Comparison of ENCODE assay signal across 8 cellular contexts in genomic region chr1:25676488-25676887, GRCh38. TPM values are rescaled to one million over a fixed set of nuclear protein-coding genes. Genes with fewer than 3 reads are reported as not detected.
A peak's percentile ranks its signal among the peaks of the same experiment; 100 is the strongest.
DNase-seq lines count a peak whose midpoint lies in the region; ATAC-seq and TF ChIP-seq lines count a peak whose summit lies in the region.

No MANE protein-coding gene starts in this region.

- H2AFZ ChIP-seq in mesenchymal stem cell (ENCODE audit: low read depth, low read length): no peak overlapping the region

- H3K18ac ChIP-seq in mesenchymal stem cell (ENCODE audit: low read depth in 1 of 2, low read length in 2 of 2): no peak overlapping the region

- H3K79me1 ChIP-seq in mesenchymal stem cell (replicated peaks; ENCODE audit: low read length, poor library complexity, severe bottlenecking): no peaks in the 10 kb centered on the region

- H2BK12ac ChIP-seq in mesenchymal stem cell (ENCODE audit: low read length in 2 of 2): peak overlapping the region in 1 of 2 experiments; percentile 61

- no peak for DNase-seq in T-helper 2 cell treated with Interferon-gamma antibody and Interleukin-4, amounts not matched to agents 5 μg/mL and 100 μg/mL, for 36 hours (ENCODE audit: low spot score)
- peak; percentile 44 for DNase-seq in mesenchymal stem cell
- no peak for DNase-seq in Calu3
- DNase-seq in ascending aorta (ENCODE audit: low spot score in 2 of 2): no peak
- no peak for DNase-seq in anterior cingulate cortex (lab: John Stamatoyannopoulos, UW)

- no peak overlapping the region for H3K4me3 ChIP-seq in mesenchymal stem cell (ENCODE audit: insufficient read depth in 1 of 2, low read depth in 1 of 2, low read length in 2 of 2)
- H3K4me3 ChIP-seq in ascending aorta: no peak overlapping the region

- ATAC-seq in GM18502 (IDR thresholded peaks at IDR 0.05; ENCODE audit: poor library complexity, unreplicated experiment) (peak; percentile 4), HG03354 (IDR thresholded peaks at IDR 0.05; ENCODE audit: poor library complexity, severe bottlenecking, unreplicated experiment) (peak; percentile 15), GM21619 (IDR thresholded peaks at IDR 0.05; ENCODE audit: unreplicated experiment) (no peak)

- intact Hi-C loops in Calu3 (cut with micrococcal nuclease; ENCODE audit: unreplicated experiment) (no loop called here), ascending aorta (cut with DNase I) (no loop called here)

- no TSS peak for BruUV-seq in Calu3 (replicated peaks; lab: Mats Ljungman, UMichigan)

- no peak overlapping the region for H3K14ac ChIP-seq in mesenchymal stem cell (ENCODE audit: low read length in 2 of 2)

- H3K9ac ChIP-seq in mesenchymal stem cell (ENCODE audit: low read length): no peak overlapping the region

- no peak overlapping the region for H4K91ac ChIP-seq in mesenchymal stem cell (ENCODE audit: low read length)

- peaks cover 0 to 41% of the 10 kb centered on the region in 2 experiments for H3K27me3 ChIP-seq in mesenchymal stem cell (ENCODE audit: control insufficient read depth in 1 of 2, insufficient read depth in 1 of 2, low read length in 2 of 2)
- no peaks in the 10 kb centered on the region for H3K27me3 ChIP-seq in ascending aorta

- H3K4me2 ChIP-seq in mesenchymal stem cell (ENCODE audit: low read length, poor library complexity, severe bottlenecking): no peak overlapping the region

- no peak overlapping the region for H2BK120ac ChIP-seq in mesenchymal stem cell (ENCODE audit: low read depth, low read length)

- H3K4me1 Mint-ChIP-seq in T-helper 2 cell treated with Interferon-gamma antibody and Interleukin-4, amounts not matched to agents 5 μg/mL and 100 μg/mL, for 36 hours (ENCODE audit: low read depth): peaks cover 56% of the 10 kb centered on the region
- no peaks in the 10 kb centered on the region for H3K4me1 Mint-ChIP-seq in Calu3 (ENCODE audit: low read depth, unreplicated experiment)

- peaks cover 4% of the 10 kb centered on the region for H3K4me1 ChIP-seq in mesenchymal stem cell (ENCODE audit: control insufficient read depth, insufficient read depth, low read depth, low read length)
- no peaks in the 10 kb centered on the region for H3K4me1 ChIP-seq in ascending aorta

- H4K8ac ChIP-seq in mesenchymal stem cell (ENCODE audit: low read length): peak overlapping the region; percentile 36

- no peak overlapping the region for H2BK5ac ChIP-seq in mesenchymal stem cell (ENCODE audit: low read depth, low read length, poor library complexity, severe bottlenecking)

- H3K27me3 Mint-ChIP-seq in T-helper 2 cell treated with Interferon-gamma antibody and Interleukin-4, amounts not matched to agents 5 μg/mL and 100 μg/mL, for 36 hours (ENCODE audit: low read depth): peaks cover 86% of the 10 kb centered on the region
- peaks cover 86% of the 10 kb centered on the region for H3K27me3 Mint-ChIP-seq in Calu3 (ENCODE audit: unreplicated experiment)

- H3K23ac ChIP-seq in mesenchymal stem cell (ENCODE audit: low read length in 2 of 2): no peak overlapping the region

- CTCF ChIA-PET in Calu3 (lab: Charles Lee): no interaction called here

- no peak overlapping the region for H2BK15ac ChIP-seq in mesenchymal stem cell (ENCODE audit: low read depth, poor library complexity, severe bottlenecking)

- peak overlapping the region; percentile 66 for H3K4me3 Mint-ChIP-seq in T-helper 2 cell treated with Interferon-gamma antibody and Interleukin-4, amounts not matched to agents 5 μg/mL and 100 μg/mL, for 36 hours
- no peak overlapping the region for H3K4me3 Mint-ChIP-seq in Calu3 (ENCODE audit: low read depth, unreplicated experiment)

- H3K27ac Mint-ChIP-seq in T-helper 2 cell treated with Interferon-gamma antibody and Interleukin-4, amounts not matched to agents 5 μg/mL and 100 μg/mL, for 36 hours: no peak overlapping the region
- H3K27ac Mint-ChIP-seq in Calu3 (ENCODE audit: unreplicated experiment): no peak overlapping the region

- no peak overlapping the region for H3K4ac ChIP-seq in mesenchymal stem cell (ENCODE audit: low read depth in 1 of 2, low read length in 2 of 2)

- no peak for TF ChIP-seq CTCF in Calu3 (IDR thresholded peaks at IDR 0.05; ENCODE audit: unreplicated experiment)
- TF ChIP-seq CTCF in ascending aorta (IDR thresholded peaks at IDR 0.05): no peak

- H3K9me3 ChIP-seq in mesenchymal stem cell (ENCODE audit: control insufficient read depth, low read length): peaks cover 7% of the 10 kb centered on the region
- H3K9me3 ChIP-seq in ascending aorta: no peaks in the 10 kb centered on the region

- H3K9me3 Mint-ChIP-seq in T-helper 2 cell treated with Interferon-gamma antibody and Interleukin-4, amounts not matched to agents 5 μg/mL and 100 μg/mL, for 36 hours: peaks cover 7% of the 10 kb centered on the region
- H3K9me3 Mint-ChIP-seq in Calu3 (ENCODE audit: low read depth, unreplicated experiment): no peaks in the 10 kb centered on the region

- WGBS in mesenchymal stem cell: 35% methylated on average over 3 of the region's 3 CpGs

- H3K36me3 ChIP-seq in mesenchymal stem cell (ENCODE audit: control insufficient read depth in 1 of 2, insufficient read depth in 2 of 2, low read depth in 1 of 2, low read length in 2 of 2): no peaks in the 10 kb centered on the region
- no peaks in the 10 kb centered on the region for H3K36me3 ChIP-seq in ascending aorta

- no peak overlapping the region for H2AK5ac ChIP-seq in mesenchymal stem cell (ENCODE audit: low read length, severe bottlenecking)

- H3K36me3 Mint-ChIP-seq in T-helper 2 cell treated with Interferon-gamma antibody and Interleukin-4, amounts not matched to agents 5 μg/mL and 100 μg/mL, for 36 hours (ENCODE audit: low read depth): peaks cover 12% of the 10 kb centered on the region
- H3K36me3 Mint-ChIP-seq in Calu3 (ENCODE audit: insufficient read depth, unreplicated experiment): no peaks in the 10 kb centered on the region

- no peak overlapping the region for H3K27ac ChIP-seq in mesenchymal stem cell (ENCODE audit: low read length, poor library complexity, severe bottlenecking)
- no peak overlapping the region for H3K27ac ChIP-seq in ascending aorta

RNA-seq across cellular contexts. Expression of gene MAN1C1, which starts 59.9 kb away (rescaled TPM):
- 11.2 TPM for polyA plus RNA-seq in mesenchymal stem cell (2013, experiment 1 of 2)
- polyA plus RNA-seq in mesenchymal stem cell (2013, experiment 2 of 2): 11.4 TPM
- total RNA-seq in Calu3 (2022) (0.14 and 0.37 TPM in 2 replicates), ascending aorta (14.3 TPM)

Comparison
In these comparisons a context has a peak if more than half of its experiments do, and no peak if none do; other contexts are left out.
1. RNA of gene MAN1C1, which starts 59.9 kb away (total RNA-seq): 14.3 TPM in ascending aorta (single experiment); 0.14 to 0.37 TPM in Calu3; every median in the first group is over 10 times any median in the second.